ENCODE assay signal across 8 cellular contexts in genomic region chr6:160992323-160993314, GRCh38. TPM values are rescaled to one million over a fixed set of nuclear protein-coding genes. Genes with fewer than 3 reads are reported as not detected.
DNase-seq lines count a peak whose midpoint lies in the region; ATAC-seq and TF ChIP-seq lines count a peak whose summit lies in the region.

No MANE protein-coding gene starts in this region.

- peak; percentile 35 for ATAC-seq in GM19455 (IDR thresholded peaks at IDR 0.05; ENCODE audit: unreplicated experiment)
- ATAC-seq in omental fat pad (ENCODE audit: low FRiP score): peak; percentile 48

- peak; percentile 79 for DNase-seq in DMS79 treated with DMSO at 0.1 percent for 48 hours (lab: John Stamatoyannopoulos, UW)
- DNase-seq in HT-29 (ENCODE audit: low spot score): peak; percentile 77
- DNase-seq in NT2/D1 (ENCODE audit: low read depth, low spot score): no peak
- peak; percentile 66 for DNase-seq in glomerular visceral epithelial cell (ENCODE audit: extremely low spot score)
- DNase-seq in omental fat pad (ENCODE audit: low spot score): no peak
- DNase-seq in T-helper 9 cell: no peak

- H3K9ac ChIP-seq in NT2/D1 (ENCODE audit: insufficient read length, low read depth): peak overlapping the region; percentile 93

- H3K4me3 Mint-ChIP-seq in activated naive CD4-positive, alpha-beta T cell treated with anti-CD3 and anti-CD28 coated beads, Interleukin-2, amount 50 U/mL, for 24 hours: peak overlapping the region; percentile 97

- no peaks in the 10 kb centered on the region for H3K9me3 Mint-ChIP-seq in activated naive CD4-positive, alpha-beta T cell treated with anti-CD3 and anti-CD28 coated beads, Interleukin-2, amount 50 U/mL, for 24 hours

- no peak for TF ChIP-seq CTCF in omental fat pad (IDR thresholded peaks at IDR 0.05)

- peak overlapping the region; percentile 66 for H3K4me3 ChIP-seq in NT2/D1 (ENCODE audit: insufficient read length, low read depth)

- H3K4me1 ChIP-seq in NT2/D1 (ENCODE audit: insufficient read depth, insufficient read length): no peaks in the 10 kb centered on the region

- no peaks in the 10 kb centered on the region for H3K27me3 Mint-ChIP-seq in activated naive CD4-positive, alpha-beta T cell treated with anti-CD3 and anti-CD28 coated beads, Interleukin-2, amount 50 U/mL, for 24 hours

- H3K36me3 Mint-ChIP-seq in activated naive CD4-positive, alpha-beta T cell treated with anti-CD3 and anti-CD28 coated beads, Interleukin-2, amount 50 U/mL, for 24 hours: no peaks in the 10 kb centered on the region

- peak overlapping the region; percentile 96 for H3K27ac Mint-ChIP-seq in activated naive CD4-positive, alpha-beta T cell treated with anti-CD3 and anti-CD28 coated beads, Interleukin-2, amount 50 U/mL, for 24 hours

- peaks cover 44% of the 10 kb centered on the region for H3K4me1 Mint-ChIP-seq in activated naive CD4-positive, alpha-beta T cell treated with anti-CD3 and anti-CD28 coated beads, Interleukin-2, amount 50 U/mL, for 24 hours

- no peaks in the 10 kb centered on the region for H3K27me3 ChIP-seq in NT2/D1 (ENCODE audit: insufficient read depth, insufficient read length)

- peaks cover 7% of the 10 kb centered on the region for H3K36me3 ChIP-seq in NT2/D1 (ENCODE audit: insufficient read depth, insufficient read length, low read length)

- no peaks in the 10 kb centered on the region for H3K9me3 ChIP-seq in NT2/D1 (ENCODE audit: insufficient read depth, low read length)

RNA-seq across cellular contexts. Expression of gene MAP3K4, which starts 1.1 kb away (rescaled TPM):
- 12.6 and 16.1 TPM in 2 replicates for total RNA-seq in HT-29 (2014; rRNA removed; shearing (Covaris generic))
- total RNA-seq in omental fat pad: 10 to 100 TPM; 18.9 to 33.6 (median 25.0) TPM

Comparison
In these comparisons a context has a peak if more than half of its experiments do, and no peak if none do; other contexts are left out.
1. DNase-seq: peak in DMS79 treated with DMSO at 0.1 percent for 48 hours (single experiment), HT-29 (single experiment) and glomerular visceral epithelial cell (single experiment); none in NT2/D1 (single experiment), omental fat pad (single experiment) and T-helper 9 cell (single experiment).